Comparison of ENCODE assay signal across 8 cellular contexts in the genomic region with DNA sequence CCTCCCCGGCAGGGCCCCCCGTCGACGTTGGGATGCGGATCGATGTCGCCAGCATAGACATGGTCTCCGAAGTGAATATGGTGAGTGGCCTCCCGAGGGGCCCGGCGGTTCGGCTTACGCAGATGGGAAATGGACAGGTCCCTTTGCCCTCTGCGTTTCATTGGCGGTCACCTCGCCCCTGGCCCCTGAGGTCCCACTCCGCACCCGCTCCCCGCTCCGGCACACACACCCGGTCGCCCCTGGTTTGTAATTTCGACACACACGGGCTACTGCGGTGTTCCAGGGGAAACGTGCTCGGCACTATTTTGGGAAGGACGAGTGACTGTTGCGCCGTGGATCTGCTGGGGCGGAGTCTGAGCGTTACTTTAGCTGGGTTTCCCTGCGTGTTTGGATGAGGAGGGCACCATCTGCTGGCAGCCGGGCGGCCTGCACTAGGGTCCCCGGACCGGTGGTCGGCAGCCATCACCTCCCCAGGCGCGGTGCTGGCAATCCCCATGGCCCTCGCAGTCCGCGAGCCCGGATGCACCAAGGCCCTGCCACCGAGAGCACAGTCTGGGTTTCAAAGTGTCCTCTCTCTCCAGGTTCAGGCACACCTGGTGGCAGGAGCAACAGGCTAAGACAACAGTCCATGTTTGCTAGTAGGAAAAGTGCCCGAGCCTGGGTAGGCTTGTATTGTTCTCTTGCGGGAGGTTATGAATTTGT.
DNase-seq lines count a peak whose midpoint lies in the region; ATAC-seq, FAIRE-seq and TF ChIP-seq lines count a peak whose summit lies in the region.

No MANE protein-coding gene starts in this region.

- FAIRE-seq in RCC 7860 (lab: Jason Lieb, UNC): no peak

- in situ Hi-C loops in astrocyte of the cerebellum (cut with HindIII; ENCODE audit: low sequenced_read_pairs): no loop called here

- H3K9ac ChIP-seq in rectal smooth muscle tissue (ENCODE audit: low read length): no peak overlapping the region

- DNase-seq in DMS53 (lab: John Stamatoyannopoulos, UW) (peak; percentile 84), RCC 7860 (ENCODE audit: low spot score) (peak; percentile 20), astrocyte of the cerebellum (ENCODE audit: low read depth) (peak; percentile 40), hepatic stellate cell (ENCODE audit: low spot score) (peak; percentile 70), NCI-H2107 treated with DMSO at 0.1 percent for 48 hours (lab: John Stamatoyannopoulos, UW; ENCODE audit: unreplicated experiment) (no peak)

- H3K36me3 ChIP-seq in rectal smooth muscle tissue (ENCODE audit: control insufficient read depth, insufficient read depth, low read length): no peaks in the 10 kb centered on the region

- H3K27ac ChIP-seq in rectal smooth muscle tissue (ENCODE audit: low read depth, low read length): no peak overlapping the region

- no peaks in the 10 kb centered on the region for H3K27me3 ChIP-seq in rectal smooth muscle tissue (ENCODE audit: control insufficient read depth, insufficient read depth, low read length)

- ATAC-seq in GM21360 (IDR thresholded peaks at IDR 0.05; ENCODE audit: unreplicated experiment) (peak; percentile 78), HG03571 (IDR thresholded peaks at IDR 0.05; ENCODE audit: unreplicated experiment) (peak; percentile 88)

- H3K4me3 ChIP-seq in astrocyte of the cerebellum (ENCODE audit: low read depth, low read length) (peak overlapping the region; percentile 63), rectal smooth muscle tissue (ENCODE audit: low read length) (peak overlapping the region; percentile 61)

- no peaks in the 10 kb centered on the region for H3K4me1 ChIP-seq in rectal smooth muscle tissue (ENCODE audit: control insufficient read depth, insufficient read depth, low read length)

- TF ChIP-seq CTCF in astrocyte of the cerebellum (IDR thresholded peaks at IDR 0.05; ENCODE audit: low read depth, low read length, missing control alignments): peak; percentile 79
